1 cellular context compared by ENCODE assay signal in the genomic region with DNA sequence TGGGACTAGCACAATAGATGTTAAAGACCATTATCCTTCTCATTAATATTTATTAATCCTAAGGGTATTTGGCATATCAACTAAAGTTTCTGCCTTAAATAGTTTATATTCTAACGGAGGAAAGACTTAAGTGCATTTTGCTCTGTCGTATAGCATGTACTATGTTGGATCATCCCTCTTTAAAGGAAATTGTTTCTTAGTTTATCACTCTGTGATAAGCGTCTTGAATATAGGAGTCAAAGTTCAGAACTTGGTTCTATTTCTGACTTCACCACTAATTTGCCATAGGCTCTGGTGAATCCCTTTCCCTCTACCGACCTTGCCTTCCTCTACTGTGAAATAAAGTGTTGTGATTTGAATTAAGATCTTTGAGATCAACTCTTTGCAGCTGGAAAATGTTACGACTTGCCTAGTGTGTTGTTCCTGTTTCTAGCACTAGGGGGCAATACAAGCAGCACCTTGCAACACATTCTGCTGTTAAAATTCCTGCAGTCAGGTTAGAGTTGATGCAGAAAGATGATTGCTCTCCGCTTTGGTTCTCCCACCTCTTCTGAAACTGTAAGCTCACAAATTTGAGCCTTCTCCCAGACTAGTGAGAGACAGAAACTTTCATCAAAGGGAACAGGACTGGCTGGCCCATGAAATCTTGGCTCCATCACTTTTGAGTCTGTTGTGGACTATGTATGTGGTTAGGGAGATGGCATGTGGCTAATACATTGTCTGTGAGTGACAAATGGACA.
TF ChIP-seq lines count a peak whose summit lies in the region.

No MANE protein-coding gene starts in this region.

TF ChIP-seq in K562, 482 proteins besides CTCF, POLR2A, EP300 and RAD21:
- TF ChIP-seq PRMT5 (CRISPR knock-in tag; IDR thresholded peaks at IDR 0.05): no peak
- TF ChIP-seq ZNF507 (tag; conservative IDR thresholded peaks at IDR 0.05): no peak
- TF ChIP-seq JUND (IDR thresholded peaks at IDR 0.05; ENCODE audit: borderline replicate concordance, low read depth, low read length): peak; percentile 53; the same call in 1 of the 2 replicates
- no peak for TF ChIP-seq JUND (tag; IDR thresholded peaks at IDR 0.05; ENCODE audit: borderline replicate concordance, low read depth, low read length)
- TF ChIP-seq NR2C1 (IDR thresholded peaks at IDR 0.05): no peak
- TF ChIP-seq NR2C1 (tag; IDR thresholded peaks at IDR 0.05): no peak
- TF ChIP-seq STAG1 (CRISPR knock-in tag; IDR thresholded peaks at IDR 0.05; ENCODE audit: borderline replicate concordance): peak; percentile 40; the same call in 1 of the 2 replicates
- TF ChIP-seq ILF3 (IDR thresholded peaks at IDR 0.05; ENCODE audit: borderline replicate concordance): no peak
- TF ChIP-seq SLC30A9 (CRISPR knock-in tag; IDR thresholded peaks at IDR 0.05): no peak
- no peak for TF ChIP-seq ZNF668 (CRISPR knock-in tag; IDR thresholded peaks at IDR 0.05)
- TF ChIP-seq RBM34 (IDR thresholded peaks at IDR 0.05; ENCODE audit: borderline replicate concordance, insufficient read depth, low read length): no peak
- no peak for TF ChIP-seq SOX6 (IDR thresholded peaks at IDR 0.05)
- no peak for TF ChIP-seq TEAD2 (tag; IDR thresholded peaks at IDR 0.05)
- peak; percentile 77 for TF ChIP-seq SMC3 (conservative IDR thresholded peaks at IDR 0.05; ENCODE audit: insufficient read depth, low read depth, low read length)
- TF ChIP-seq, protein P1, sequence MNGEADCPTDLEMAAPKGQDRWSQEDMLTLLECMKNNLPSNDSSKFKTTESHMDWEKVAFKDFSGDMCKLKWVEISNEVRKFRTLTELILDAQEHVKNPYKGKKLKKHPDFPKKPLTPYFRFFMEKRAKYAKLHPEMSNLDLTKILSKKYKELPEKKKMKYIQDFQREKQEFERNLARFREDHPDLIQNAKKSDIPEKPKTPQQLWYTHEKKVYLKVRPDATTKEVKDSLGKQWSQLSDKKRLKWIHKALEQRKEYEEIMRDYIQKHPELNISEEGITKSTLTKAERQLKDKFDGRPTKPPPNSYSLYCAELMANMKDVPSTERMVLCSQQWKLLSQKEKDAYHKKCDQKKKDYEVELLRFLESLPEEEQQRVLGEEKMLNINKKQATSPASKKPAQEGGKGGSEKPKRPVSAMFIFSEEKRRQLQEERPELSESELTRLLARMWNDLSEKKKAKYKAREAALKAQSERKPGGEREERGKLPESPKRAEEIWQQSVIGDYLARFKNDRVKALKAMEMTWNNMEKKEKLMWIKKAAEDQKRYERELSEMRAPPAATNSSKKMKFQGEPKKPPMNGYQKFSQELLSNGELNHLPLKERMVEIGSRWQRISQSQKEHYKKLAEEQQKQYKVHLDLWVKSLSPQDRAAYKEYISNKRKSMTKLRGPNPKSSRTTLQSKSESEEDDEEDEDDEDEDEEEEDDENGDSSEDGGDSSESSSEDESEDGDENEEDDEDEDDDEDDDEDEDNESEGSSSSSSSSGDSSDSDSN (IDR thresholded peaks at IDR 0.05; ENCODE audit: borderline replicate concordance in 1 of 2, low read depth in 2 of 2, low read length in 2 of 2): no peak
- TF ChIP-seq SMARCE1 (IDR thresholded peaks at IDR 0.05): no peak
- no peak for TF ChIP-seq RFX1 (IDR thresholded peaks at IDR 0.05)
- no peak for TF ChIP-seq MYBL2 (IDR thresholded peaks at IDR 0.05; ENCODE audit: low read depth)
- TF ChIP-seq MYBL2 (CRISPR knock-in tag; IDR thresholded peaks at IDR 0.05; ENCODE audit: borderline replicate concordance): no peak
- TF ChIP-seq CEBPB (tag; IDR thresholded peaks at IDR 0.05): peak; percentile 56
- TF ChIP-seq, protein P2, sequence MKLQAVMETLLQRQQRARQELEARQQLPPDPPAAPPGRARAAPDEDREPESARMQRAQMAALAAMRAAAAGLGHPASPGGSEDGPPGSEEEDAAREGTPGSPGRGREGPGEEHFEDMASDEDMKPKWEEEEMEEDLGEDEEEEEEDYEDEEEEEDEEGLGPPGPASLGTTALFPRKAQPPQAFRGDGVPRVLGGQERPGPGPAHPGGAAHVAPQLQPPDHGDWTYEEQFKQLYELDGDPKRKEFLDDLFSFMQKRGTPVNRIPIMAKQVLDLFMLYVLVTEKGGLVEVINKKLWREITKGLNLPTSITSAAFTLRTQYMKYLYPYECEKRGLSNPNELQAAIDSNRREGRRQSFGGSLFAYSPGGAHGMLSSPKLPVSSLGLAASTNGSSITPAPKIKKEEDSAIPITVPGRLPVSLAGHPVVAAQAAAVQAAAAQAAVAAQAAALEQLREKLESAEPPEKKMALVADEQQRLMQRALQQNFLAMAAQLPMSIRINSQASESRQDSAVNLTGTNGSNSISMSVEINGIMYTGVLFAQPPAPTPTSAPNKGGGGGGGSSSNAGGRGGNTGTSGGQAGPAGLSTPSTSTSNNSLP (IDR thresholded peaks at IDR 0.05; ENCODE audit: borderline replicate concordance, low read depth, low read length): no peak
- no peak for TF ChIP-seq PML (IDR thresholded peaks at IDR 0.05; ENCODE audit: low read length)
- no peak for TF ChIP-seq FOXA1 (IDR thresholded peaks at IDR 0.05; ENCODE audit: borderline replicate concordance)
- TF ChIP-seq, protein P3, sequence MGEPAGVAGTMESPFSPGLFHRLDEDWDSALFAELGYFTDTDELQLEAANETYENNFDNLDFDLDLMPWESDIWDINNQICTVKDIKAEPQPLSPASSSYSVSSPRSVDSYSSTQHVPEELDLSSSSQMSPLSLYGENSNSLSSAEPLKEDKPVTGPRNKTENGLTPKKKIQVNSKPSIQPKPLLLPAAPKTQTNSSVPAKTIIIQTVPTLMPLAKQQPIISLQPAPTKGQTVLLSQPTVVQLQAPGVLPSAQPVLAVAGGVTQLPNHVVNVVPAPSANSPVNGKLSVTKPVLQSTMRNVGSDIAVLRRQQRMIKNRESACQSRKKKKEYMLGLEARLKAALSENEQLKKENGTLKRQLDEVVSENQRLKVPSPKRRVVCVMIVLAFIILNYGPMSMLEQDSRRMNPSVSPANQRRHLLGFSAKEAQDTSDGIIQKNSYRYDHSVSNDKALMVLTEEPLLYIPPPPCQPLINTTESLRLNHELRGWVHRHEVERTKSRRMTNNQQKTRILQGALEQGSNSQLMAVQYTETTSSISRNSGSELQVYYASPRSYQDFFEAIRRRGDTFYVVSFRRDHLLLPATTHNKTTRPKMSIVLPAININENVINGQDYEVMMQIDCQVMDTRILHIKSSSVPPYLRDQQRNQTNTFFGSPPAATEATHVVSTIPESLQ (CRISPR knock-in tag; IDR thresholded peaks at IDR 0.05): no peak
- no peak for TF ChIP-seq CREBBP (IDR thresholded peaks at IDR 0.05; ENCODE audit: low read depth, low read length)
- no peak for TF ChIP-seq GABPB1 (CRISPR knock-in tag; IDR thresholded peaks at IDR 0.05)
- TF ChIP-seq, protein P4, sequence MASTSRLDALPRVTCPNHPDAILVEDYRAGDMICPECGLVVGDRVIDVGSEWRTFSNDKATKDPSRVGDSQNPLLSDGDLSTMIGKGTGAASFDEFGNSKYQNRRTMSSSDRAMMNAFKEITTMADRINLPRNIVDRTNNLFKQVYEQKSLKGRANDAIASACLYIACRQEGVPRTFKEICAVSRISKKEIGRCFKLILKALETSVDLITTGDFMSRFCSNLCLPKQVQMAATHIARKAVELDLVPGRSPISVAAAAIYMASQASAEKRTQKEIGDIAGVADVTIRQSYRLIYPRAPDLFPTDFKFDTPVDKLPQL (IDR thresholded peaks at IDR 0.05; ENCODE audit: extremely low read depth, insufficient read length): no peak
- no peak for TF ChIP-seq ZNF551 (CRISPR knock-in tag; IDR thresholded peaks at IDR 0.05)
- TF ChIP-seq, protein P5, sequence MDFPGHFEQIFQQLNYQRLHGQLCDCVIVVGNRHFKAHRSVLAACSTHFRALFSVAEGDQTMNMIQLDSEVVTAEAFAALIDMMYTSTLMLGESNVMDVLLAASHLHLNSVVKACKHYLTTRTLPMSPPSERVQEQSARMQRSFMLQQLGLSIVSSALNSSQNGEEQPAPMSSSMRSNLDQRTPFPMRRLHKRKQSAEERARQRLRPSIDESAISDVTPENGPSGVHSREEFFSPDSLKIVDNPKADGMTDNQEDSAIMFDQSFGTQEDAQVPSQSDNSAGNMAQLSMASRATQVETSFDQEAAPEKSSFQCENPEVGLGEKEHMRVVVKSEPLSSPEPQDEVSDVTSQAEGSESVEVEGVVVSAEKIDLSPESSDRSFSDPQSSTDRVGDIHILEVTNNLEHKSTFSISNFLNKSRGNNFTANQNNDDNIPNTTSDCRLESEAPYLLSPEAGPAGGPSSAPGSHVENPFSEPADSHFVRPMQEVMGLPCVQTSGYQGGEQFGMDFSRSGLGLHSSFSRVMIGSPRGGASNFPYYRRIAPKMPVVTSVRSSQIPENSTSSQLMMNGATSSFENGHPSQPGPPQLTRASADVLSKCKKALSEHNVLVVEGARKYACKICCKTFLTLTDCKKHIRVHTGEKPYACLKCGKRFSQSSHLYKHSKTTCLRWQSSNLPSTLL (IDR thresholded peaks at IDR 0.05): no peak
- no peak for TF ChIP-seq SP1 (CRISPR knock-in tag; IDR thresholded peaks at IDR 0.05)
- TF ChIP-seq, protein P6, sequence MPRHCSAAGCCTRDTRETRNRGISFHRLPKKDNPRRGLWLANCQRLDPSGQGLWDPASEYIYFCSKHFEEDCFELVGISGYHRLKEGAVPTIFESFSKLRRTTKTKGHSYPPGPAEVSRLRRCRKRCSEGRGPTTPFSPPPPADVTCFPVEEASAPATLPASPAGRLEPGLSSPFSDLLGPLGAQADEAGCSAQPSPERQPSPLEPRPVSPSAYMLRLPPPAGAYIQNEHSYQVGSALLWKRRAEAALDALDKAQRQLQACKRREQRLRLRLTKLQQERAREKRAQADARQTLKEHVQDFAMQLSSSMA (CRISPR knock-in tag; IDR thresholded peaks at IDR 0.05): no peak
- no peak for TF ChIP-seq MTF1 (CRISPR knock-in tag; IDR thresholded peaks at IDR 0.05; ENCODE audit: borderline replicate concordance)
- TF ChIP-seq TEAD4 (IDR thresholded peaks at IDR 0.05; ENCODE audit: low read length): peak; percentile 44; the same call in 1 of the 2 replicates
- TF ChIP-seq TEAD4 (CRISPR knock-in tag; IDR thresholded peaks at IDR 0.05; ENCODE audit: borderline replicate concordance): no peak
- no peak for TF ChIP-seq MED1 (CRISPR knock-in tag; IDR thresholded peaks at IDR 0.05; ENCODE audit: borderline replicate concordance)
